In genomic region chr1:27632387-27633297, GRCh38 we compare ENCODE assay signal across 9 cellular contexts. TPM values are rescaled to one million over a fixed set of nuclear protein-coding genes. Genes with fewer than 3 reads are reported as not detected.
DNase-seq lines count a peak whose midpoint lies in the region; ATAC-seq and TF ChIP-seq lines count a peak whose summit lies in the region.
"Had no signal": no experiment of that assay in that cellular context is flagged by ENCODE, and none has a peak within 500 bp of the region (broad histone marks: within the 10 kb centered on the region; RNA-seq: fewer than 3 reads in every experiment).

No MANE protein-coding gene starts in this region.

- peaks cover 76% of the 10 kb centered on the region for H3K4me1 Mint-ChIP-seq in activated T-cell treated with anti-CD3 and anti-CD28 coated beads, Interleukin-2, amount 50 U/mL, for 72 hours (ENCODE audit: low read depth)
- H3K4me1 Mint-ChIP-seq in natural killer cell, result peaks cover 64 to 87% of the 10 kb centered on the region in 2 donors

- peak overlapping the region; percentile 56 to 76 for H3K4me3 Mint-ChIP-seq in activated T-cell treated with anti-CD3 and anti-CD28 coated beads, Interleukin-2, amount 50 U/mL, for 72 hours
- peak overlapping the region; percentile 85 for H3K4me3 Mint-ChIP-seq in natural killer cell

- no peaks in the 10 kb centered on the region for H3K27me3 Mint-ChIP-seq in activated T-cell treated with anti-CD3 and anti-CD28 coated beads, Interleukin-2, amount 50 U/mL, for 72 hours (ENCODE audit: low read depth)
- no peaks in the 10 kb centered on the region for H3K27me3 Mint-ChIP-seq in natural killer cell (ENCODE audit: low read depth in 2 of 2)

- peak overlapping the region; percentile 58 for H3K27ac Mint-ChIP-seq in activated T-cell treated with anti-CD3 and anti-CD28 coated beads, Interleukin-2, amount 50 U/mL, for 72 hours
- H3K27ac Mint-ChIP-seq in natural killer cell, result peak overlapping the region; percentile 89 to 92

- CTCF ChIA-PET in A673 (lab: Charles Lee), result no interaction called here

- H3K9me3 ChIP-seq in A673 (ENCODE audit: low read depth, low read length, poor library complexity, severe bottlenecking), result no peaks in the 10 kb centered on the region

- H3K9me3 Mint-ChIP-seq in activated T-cell treated with anti-CD3 and anti-CD28 coated beads, Interleukin-2, amount 50 U/mL, for 72 hours, result no peaks in the 10 kb centered on the region
- H3K9me3 Mint-ChIP-seq in natural killer cell, result no peaks in the 10 kb centered on the region

- TF ChIP-seq CTCF in natural killer cell (IDR thresholded peaks at IDR 0.05) (no peak), A673 (conservative IDR thresholded peaks at IDR 0.05; ENCODE audit: low read depth, low read length) (no peak)

- H3K4me3 ChIP-seq in A673 (ENCODE audit: low read depth, low read length, poor library complexity, severe bottlenecking), result no peak overlapping the region

- no peaks in the 10 kb centered on the region for H3K4me1 ChIP-seq in A673 (ENCODE audit: insufficient read depth, low read length, poor library complexity, severe bottlenecking)

- no peaks in the 10 kb centered on the region for H3K27me3 ChIP-seq in A673 (replicated peaks; ENCODE audit: insufficient read depth, low read depth, low read length, poor library complexity)

- H3K36me3 Mint-ChIP-seq in activated T-cell treated with anti-CD3 and anti-CD28 coated beads, Interleukin-2, amount 50 U/mL, for 72 hours (ENCODE audit: insufficient read depth in 2 of 2), result no peaks in the 10 kb centered on the region
- no peaks in the 10 kb centered on the region for H3K36me3 Mint-ChIP-seq in natural killer cell

- intact Hi-C loops in natural killer cell (cut with micrococcal nuclease) (loop anchor here (1.0 to 2.0 kb wide), 3 partner anchors 7 to 27 kb away; no protein-coding TSS in a partner anchor), A673 (cut with micrococcal nuclease; ENCODE audit: unreplicated experiment) (no loop called here)

- no TSS peak for BruUV-seq in A673 (replicated peaks; lab: Mats Ljungman, UMichigan)

- peak; percentile 68 to 72 for DNase-seq in activated T-cell treated with anti-CD3 and anti-CD28 coated beads, Interleukin-2, amount 50 U/mL, for 72 hours
- no peak for DNase-seq in natural killer cell
- no peak for DNase-seq in A673 (ENCODE audit: low spot score)
- DNase-seq in iPS-NIHi11 (ENCODE audit: low spot score), result no peak
- no peak for DNase-seq in NCI-H1092 treated with DMSO at 0.1 percent for 48 hours (lab: John Stamatoyannopoulos, UW)
- no peak for DNase-seq in NCI-H2081 treated with DMSO at 0.1 percent for 48 hours (lab: John Stamatoyannopoulos, UW)

- no peak overlapping the region for H3K27ac ChIP-seq in A673 (ENCODE audit: low read depth, low read length, poor library complexity, severe bottlenecking)

- no peaks in the 10 kb centered on the region for H3K36me3 ChIP-seq in A673 (ENCODE audit: insufficient read depth, low read length, poor library complexity, severe bottlenecking)

- ATAC-seq in GM18909 (IDR thresholded peaks at IDR 0.05; ENCODE audit: poor library complexity, unreplicated experiment) (peak; percentile 32), HG03342 (IDR thresholded peaks at IDR 0.05; ENCODE audit: unreplicated experiment) (peak; percentile 40), natural killer cell (peak; percentile 51 to 61 (median 57))
- ATAC-seq in activated T-cell treated with anti-CD3 and anti-CD28 coated beads, Interleukin-2, amount 50 U/mL, for 72 hours (replicated peaks in 1 of 2), result peak; percentile 66 to 68

- POLR2A ChIA-PET in A673 (lab: Charles Lee; ENCODE audit: low non-redundant PET), result no interaction called here

RNA-seq across cellular contexts. Expression of gene FGR, which starts 2.3 kb away (rescaled TPM):
- total RNA-seq in activated T-cell treated with anti-CD3 and anti-CD28 coated beads, Interleukin-2, amount 50 U/mL, for 72 hours, result 1 to 10 TPM in 1 of 2 donors, under 1 TPM in 1; 0.62 to 2.1 TPM
- total RNA-seq in natural killer cell (100 to 1,000 TPM; 353 to 452 (median 362) TPM), A673 (2021) (not detected in 2 replicates)
- total RNA-seq: NCI-H460 had no signal

RNA-seq across cellular contexts. Expression of gene AHDC1, which starts 28.7 kb away (rescaled TPM):
- total RNA-seq in activated T-cell treated with anti-CD3 and anti-CD28 coated beads, Interleukin-2, amount 50 U/mL, for 72 hours, result 1 to 10 TPM; 8.4 to 9.3 TPM
- total RNA-seq in natural killer cell (10 to 100 TPM; 39.6 to 67.0 (median 47.0) TPM), A673 (2021) (33.2 and 34.2 TPM in 2 replicates)

RNA-seq across cellular contexts. Expression of gene IFI6, which starts 39.4 kb away (rescaled TPM):
- 10 to 100 TPM; 19.3 to 56.1 TPM for total RNA-seq in activated T-cell treated with anti-CD3 and anti-CD28 coated beads, Interleukin-2, amount 50 U/mL, for 72 hours
- total RNA-seq in natural killer cell (10 to 100 TPM; 26.7 to 36.0 (median 34.8) TPM), A673 (2021) (18.7 and 19.4 TPM in 2 replicates)

Comparison
In these comparisons a context has a peak if more than half of its experiments do, and no peak if none do; other contexts are left out.
1. DNase-seq: peak in activated T-cell treated with anti-CD3 and anti-CD28 coated beads, Interleukin-2, amount 50 U/mL, for 72 hours (2 of 2); none in natural killer cell (single experiment), A673 (single experiment), iPS-NIHi11 (single experiment), NCI-H1092 treated with DMSO at 0.1 percent for 48 hours (single experiment) and NCI-H2081 treated with DMSO at 0.1 percent for 48 hours (single experiment).
2. RNA of gene FGR, which starts 2.3 kb away (total RNA-seq): 353 to 452 TPM in natural killer cell; 0.62 to 2.1 TPM in activated T-cell treated with anti-CD3 and anti-CD28 coated beads, Interleukin-2, amount 50 U/mL, for 72 hours and not detected in A673; every median in the first group is over 100 times any median in the second.
3. Peak in every context shown above with its lines, with median percentiles within 50 percentile points of each other: ATAC-seq.